ENCODE assay signal across 2 cellular contexts in the genomic region with DNA sequence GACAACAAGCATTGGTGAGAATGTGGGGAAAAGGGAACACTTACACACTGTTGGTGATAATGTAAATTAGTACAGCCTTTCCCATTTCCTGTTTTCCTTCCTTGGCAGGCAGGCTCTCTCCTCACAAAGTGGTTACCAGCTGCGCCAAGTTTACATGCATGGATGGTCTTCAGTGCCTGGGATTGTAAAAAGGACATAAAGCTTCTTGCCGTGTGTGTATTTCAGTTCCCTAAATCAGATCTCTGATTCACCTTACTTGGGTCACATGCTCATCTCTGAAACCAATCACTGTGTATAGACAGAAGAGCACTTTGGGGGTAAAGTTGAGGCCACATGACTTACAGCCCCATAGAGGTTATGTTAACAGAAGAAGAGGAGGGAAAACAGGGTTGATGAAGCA.
TF ChIP-seq lines count a peak whose summit lies in the region.

No MANE protein-coding gene starts in this region.

TF ChIP-seq in GM23338, 12 proteins besides CTCF, POLR2A, EP300 and RAD21 (continued from another document and continues in another):
- no peak for TF ChIP-seq ZNF462 (CRISPR knock-in tag; IDR thresholded peaks at IDR 0.05)
- no peak for TF ChIP-seq JUNB (IDR thresholded peaks at IDR 0.05; ENCODE audit: unreplicated experiment)
- TF ChIP-seq EZH2 (IDR thresholded peaks at IDR 0.05; ENCODE audit: low read depth, unreplicated experiment), result no peak
- TF ChIP-seq REST (IDR thresholded peaks at IDR 0.05; ENCODE audit: unreplicated experiment), result no peak
- TF ChIP-seq CREB1 (CRISPR knock-in tag; IDR thresholded peaks at IDR 0.05; ENCODE audit: low read depth), result no peak
- no peak for TF ChIP-seq NANOG (IDR thresholded peaks at IDR 0.05; ENCODE audit: borderline replicate concordance)
- no peak for TF ChIP-seq STAT1 (IDR thresholded peaks at IDR 0.05; ENCODE audit: unreplicated experiment)
- TF ChIP-seq, protein P1, sequence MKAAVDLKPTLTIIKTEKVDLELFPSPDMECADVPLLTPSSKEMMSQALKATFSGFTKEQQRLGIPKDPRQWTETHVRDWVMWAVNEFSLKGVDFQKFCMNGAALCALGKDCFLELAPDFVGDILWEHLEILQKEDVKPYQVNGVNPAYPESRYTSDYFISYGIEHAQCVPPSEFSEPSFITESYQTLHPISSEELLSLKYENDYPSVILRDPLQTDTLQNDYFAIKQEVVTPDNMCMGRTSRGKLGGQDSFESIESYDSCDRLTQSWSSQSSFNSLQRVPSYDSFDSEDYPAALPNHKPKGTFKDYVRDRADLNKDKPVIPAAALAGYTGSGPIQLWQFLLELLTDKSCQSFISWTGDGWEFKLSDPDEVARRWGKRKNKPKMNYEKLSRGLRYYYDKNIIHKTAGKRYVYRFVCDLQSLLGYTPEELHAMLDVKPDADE (IDR thresholded peaks at IDR 0.05), result no peak
- TF ChIP-seq ZNF114 (CRISPR knock-in tag; IDR thresholded peaks at IDR 0.05), result no peak
- no peak for TF ChIP-seq ZNF331 (CRISPR knock-in tag; IDR thresholded peaks at IDR 0.05; ENCODE audit: low read depth)

TF ChIP-seq in GM12878, 131 proteins besides CTCF, POLR2A, EP300 and RAD21 (continued from another document):
- TF ChIP-seq, protein P2, sequence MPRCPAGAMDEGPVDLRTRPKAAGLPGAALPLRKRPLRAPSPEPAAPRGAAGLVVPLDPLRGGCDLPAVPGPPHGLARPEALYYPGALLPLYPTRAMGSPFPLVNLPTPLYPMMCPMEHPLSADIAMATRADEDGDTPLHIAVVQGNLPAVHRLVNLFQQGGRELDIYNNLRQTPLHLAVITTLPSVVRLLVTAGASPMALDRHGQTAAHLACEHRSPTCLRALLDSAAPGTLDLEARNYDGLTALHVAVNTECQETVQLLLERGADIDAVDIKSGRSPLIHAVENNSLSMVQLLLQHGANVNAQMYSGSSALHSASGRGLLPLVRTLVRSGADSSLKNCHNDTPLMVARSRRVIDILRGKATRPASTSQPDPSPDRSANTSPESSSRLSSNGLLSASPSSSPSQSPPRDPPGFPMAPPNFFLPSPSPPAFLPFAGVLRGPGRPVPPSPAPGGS (IDR thresholded peaks at IDR 0.05; ENCODE audit: borderline replicate concordance, insufficient read depth, low read depth, low read length, poor library complexity, severe bottlenecking), result no peak
- TF ChIP-seq ELK1 (IDR thresholded peaks at IDR 0.05; ENCODE audit: low read depth, low read length) (no peak), ZSCAN29 (IDR thresholded peaks at IDR 0.05) (no peak), ZNF384 (IDR thresholded peaks at IDR 0.05; ENCODE audit: borderline replicate concordance, low read depth, low read length) (no peak), ZNF24 (IDR thresholded peaks at IDR 0.05) (no peak), ZNF592 (IDR thresholded peaks at IDR 0.05) (no peak), EZH2 (IDR thresholded peaks at IDR 0.05; ENCODE audit: borderline replicate concordance, control insufficient read depth, low read depth, low read length) (no peak), SPI1 (IDR thresholded peaks at IDR 0.05; ENCODE audit: borderline replicate concordance, insufficient read depth, low read depth, low read length) (peak; percentile 69), CUX1 (IDR thresholded peaks at IDR 0.05; ENCODE audit: insufficient replicate concordance, low read depth, low read length) (no peak), IKZF2 (IDR thresholded peaks at IDR 0.05) (0 out of 4 replicates have a peak, but pooled peaks of 1 of the 2 experiments have one; percentile 11), MXI1 (IDR thresholded peaks at IDR 0.05; ENCODE audit: low read depth, low read length) (no peak), EED (IDR thresholded peaks at IDR 0.05; ENCODE audit: low read depth) (no peak), CBX5 (IDR thresholded peaks at IDR 0.05; ENCODE audit: low read depth) (no peak), GATAD2B (conservative IDR thresholded peaks at IDR 0.05; ENCODE audit: low read depth) (no peak), ZZZ3 (IDR thresholded peaks at IDR 0.05; ENCODE audit: control insufficient read depth, insufficient read length, low read depth) (no peak), KAT2A (conservative IDR thresholded peaks at IDR 0.05; ENCODE audit: control insufficient read depth, low read depth, low read length) (no peak), NFXL1 (IDR thresholded peaks at IDR 0.05; ENCODE audit: borderline replicate concordance) (no peak), ZBED1 (IDR thresholded peaks at IDR 0.05; ENCODE audit: borderline replicate concordance) (no peak)
- TF ChIP-seq, protein P3, sequence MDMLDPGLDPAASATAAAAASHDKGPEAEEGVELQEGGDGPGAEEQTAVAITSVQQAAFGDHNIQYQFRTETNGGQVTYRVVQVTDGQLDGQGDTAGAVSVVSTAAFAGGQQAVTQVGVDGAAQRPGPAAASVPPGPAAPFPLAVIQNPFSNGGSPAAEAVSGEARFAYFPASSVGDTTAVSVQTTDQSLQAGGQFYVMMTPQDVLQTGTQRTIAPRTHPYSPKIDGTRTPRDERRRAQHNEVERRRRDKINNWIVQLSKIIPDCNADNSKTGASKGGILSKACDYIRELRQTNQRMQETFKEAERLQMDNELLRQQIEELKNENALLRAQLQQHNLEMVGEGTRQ (IDR thresholded peaks at IDR 0.05; ENCODE audit: borderline replicate concordance, low read depth, low read length), result no peak; the same call in 1 of the 2 replicates
